In the genomic region with DNA sequence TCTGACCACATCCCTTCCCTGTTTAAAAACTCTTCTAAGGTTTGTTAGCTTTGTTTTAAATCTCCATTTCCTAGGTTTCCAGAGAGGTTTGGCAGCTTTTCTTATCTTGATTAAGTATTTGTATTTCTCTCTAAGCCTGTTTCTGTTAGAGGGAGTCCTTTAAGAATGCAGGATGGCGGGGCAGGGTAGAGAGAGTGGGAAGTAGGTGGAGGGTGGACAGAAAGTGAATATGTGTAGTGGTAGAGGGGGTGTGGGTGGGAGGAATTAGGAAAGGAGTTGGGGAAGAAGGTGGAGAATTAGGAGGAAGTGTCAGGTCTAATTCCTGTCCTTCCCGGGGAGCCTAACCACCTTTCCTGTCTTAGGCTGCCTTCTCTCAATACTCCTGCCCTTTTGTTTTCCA, we compare ENCODE assay signal across 15 cellular contexts. TPM values are rescaled to one million over a fixed set of nuclear protein-coding genes. Genes with fewer than 3 reads are reported as not detected.
DNase-seq lines count a peak whose midpoint lies in the region; ATAC-seq and TF ChIP-seq lines count a peak whose summit lies in the region.
"Had no signal": no experiment of that assay in that cellular context is flagged by ENCODE, and none has a peak within 500 bp of the region (broad histone marks: within the 10 kb centered on the region; RNA-seq: fewer than 3 reads in every experiment).

No MANE protein-coding gene starts in this region.

- H3K9me3 Mint-ChIP-seq in WTC11, result no peaks in the 10 kb centered on the region
- H3K9me3 Mint-ChIP-seq: CD4-positive, alpha-beta memory T cell had no signal

- H4K5ac ChIP-seq in mesendoderm (ENCODE audit: low read length), result no peak overlapping the region

- no peaks in the 10 kb centered on the region for H3K27me3 Mint-ChIP-seq in WTC11 (ENCODE audit: low read depth)

- no peak overlapping the region for H2AFZ ChIP-seq in PC-9

- no CpG with 5 or more reads among the region's 2 CpGs for WGBS in mesendoderm (ENCODE audit: extremely low coverage, insufficient coverage, low lambda C conversion rate)
- 73 to 75% methylated on average over 2 of the region's 2 CpGs for WGBS in esophagus squamous epithelium, 2 donors

- TF ChIP-seq CTCF in HEK293 (tag by site-specific recombination; IDR thresholded peaks at IDR 0.05) (no peak), WTC11 (IDR thresholded peaks at IDR 0.05) (no peak), upper lobe of right lung (IDR thresholded peaks at IDR 0.05) (no peak), PC-9 (conservative IDR thresholded peaks at IDR 0.05) (no peak), esophagus squamous epithelium (IDR thresholded peaks at IDR 0.05) (no peak)

- no peaks in the 10 kb centered on the region for H3F3A ChIP-seq in PC-9 (ENCODE audit: insufficient read depth, low read depth)

- no peak overlapping the region for H3K27ac ChIP-seq in HEK293 (ENCODE audit: extremely low read depth, low read depth, low read length)
- no peak overlapping the region for H3K27ac ChIP-seq in mesendoderm (ENCODE audit: low read depth, low read length)
- H3K27ac ChIP-seq in upper lobe of right lung, result no peak overlapping the region
- H3K27ac ChIP-seq in PC-9, result no peak overlapping the region
- no peak overlapping the region for H3K27ac ChIP-seq in esophagus squamous epithelium

- H3K79me1 ChIP-seq in mesendoderm (ENCODE audit: low read length), result no peaks in the 10 kb centered on the region

- H3K18ac ChIP-seq in mesendoderm (ENCODE audit: low read length), result no peak overlapping the region

- H3K56ac ChIP-seq in mesendoderm (ENCODE audit: low read length), result no peak overlapping the region

- no peak overlapping the region for H3K23ac ChIP-seq in mesendoderm (ENCODE audit: low read length)

- peaks cover 28% of the 10 kb centered on the region for H3K4me1 Mint-ChIP-seq in WTC11

- H3K9me3 ChIP-seq in HEK293 (ENCODE audit: control insufficient read depth, insufficient read depth, low read depth, low read length) (no peaks in the 10 kb centered on the region), upper lobe of right lung (no peaks in the 10 kb centered on the region), PC-9 (ENCODE audit: insufficient read depth, low read depth) (no peaks in the 10 kb centered on the region), esophagus squamous epithelium (no peaks in the 10 kb centered on the region)

- no peak overlapping the region for H2AK5ac ChIP-seq in mesendoderm (ENCODE audit: low read length)

- BruUV-seq in PC-9 (replicated peaks; lab: Mats Ljungman, UMichigan), result no TSS peak

- no peaks in the 10 kb centered on the region for H3K27me3 ChIP-seq in mesendoderm (ENCODE audit: insufficient read depth, low read length, poor library complexity)
- no peaks in the 10 kb centered on the region for H3K27me3 ChIP-seq in upper lobe of right lung
- no peaks in the 10 kb centered on the region for H3K27me3 ChIP-seq in PC-9 (ENCODE audit: insufficient read depth, low read depth)
- no peaks in the 10 kb centered on the region for H3K27me3 ChIP-seq in esophagus squamous epithelium

- no peak overlapping the region for H2BK5ac ChIP-seq in mesendoderm (ENCODE audit: low read length)

- no peaks in the 10 kb centered on the region for H3K36me3 ChIP-seq in HEK293 (ENCODE audit: control insufficient read depth in 2 of 2, insufficient read depth in 1 of 2, low read length in 2 of 2)
- H3K36me3 ChIP-seq in mesendoderm (ENCODE audit: control insufficient read depth, insufficient read depth, low read length), result no peaks in the 10 kb centered on the region
- no peaks in the 10 kb centered on the region for H3K36me3 ChIP-seq in upper lobe of right lung
- H3K36me3 ChIP-seq in PC-9 (ENCODE audit: low read depth), result no peaks in the 10 kb centered on the region
- H3K36me3 ChIP-seq in esophagus squamous epithelium, result no peaks in the 10 kb centered on the region

- no peaks in the 10 kb centered on the region for H3K36me3 Mint-ChIP-seq in WTC11
- H3K36me3 Mint-ChIP-seq: CD4-positive, alpha-beta memory T cell had no signal

- intact Hi-C loops in upper lobe of right lung (cut with DNase I) (no loop called here), PC-9 (cut with micrococcal nuclease; ENCODE audit: unreplicated experiment) (no loop called here), esophagus squamous epithelium (cut with DNase I) (no loop called here)

- H3K9me2 ChIP-seq in PC-9 (ENCODE audit: insufficient read depth), result 0 out of 2 replicates have a peak, but pooled peaks cover 3% of the 10 kb centered on the region

- no peak overlapping the region for H4K8ac ChIP-seq in mesendoderm (ENCODE audit: low read depth, low read length)

- H3K79me2 ChIP-seq in mesendoderm (ENCODE audit: control insufficient read depth, insufficient read depth, low read length) (no peaks in the 10 kb centered on the region), PC-9 (ENCODE audit: low read depth) (no peaks in the 10 kb centered on the region)

- no peak for DNase-seq in WTC11 (ENCODE audit: low spot score)
- DNase-seq in mesendoderm, result peak; percentile 23
- no peak for DNase-seq in upper lobe of right lung
- DNase-seq in PC-9, result no peak
- no peak for DNase-seq in dedifferentiated amniotic fluid mesenchymal stem cell (ENCODE audit: extremely low spot score)
- no peak for DNase-seq in esophagus squamous epithelium (lab: John Stamatoyannopoulos, UW)
- DNase-seq: C1 segment of cervical spinal cord; CD4-positive, alpha-beta memory T cell; DMS79; GOT3; HCEC 1CT; IMR-90 had no signal

- CTCF ChIA-PET in HEK293 (lab: Yijun Ruan, JAX), result no interaction called here
- CTCF ChIA-PET in WTC11 (lab: Charles Lee), result interaction anchor here (0.5 kb wide), 1 partner anchor 28 kb away, joined by 3 read pairs; no protein-coding TSS in a partner anchor
- CTCF ChIA-PET in PC-9 (lab: Charles Lee), result no interaction called here

- H3K4me2 ChIP-seq in mesendoderm (ENCODE audit: low read length) (no peak overlapping the region), PC-9 (no peak overlapping the region)

- no peak overlapping the region for H2BK15ac ChIP-seq in mesendoderm (replicated peaks; ENCODE audit: low read depth)

- H3K4ac ChIP-seq in mesendoderm (ENCODE audit: low read depth, low read length), result no peak overlapping the region

- no peak overlapping the region for H3K9ac ChIP-seq in mesendoderm (ENCODE audit: low read length)

- TF ChIP-seq POLR2A in esophagus squamous epithelium (IDR thresholded peaks at IDR 0.05), result no peak

- H3K4me3 ChIP-seq in HEK293 (ENCODE audit: low read depth, low read length) (no peak overlapping the region), mesendoderm (ENCODE audit: low read length) (no peak overlapping the region), upper lobe of right lung (no peak overlapping the region), PC-9 (no peak overlapping the region), esophagus squamous epithelium (no peak overlapping the region)
- H3K4me3 ChIP-seq: GM12878 had no signal

- ATAC-seq in WTC11 (peak; percentile 48), upper lobe of right lung (peak; percentile 83)
- ATAC-seq: GM12878 had no signal

- H4K20me1 ChIP-seq in PC-9 (ENCODE audit: insufficient read depth), result no peaks in the 10 kb centered on the region

- no peak overlapping the region for H3K4me3 Mint-ChIP-seq in WTC11
- H3K4me3 Mint-ChIP-seq: B cell had no signal

- H3K4me1 ChIP-seq in HEK293 (ENCODE audit: control insufficient read depth, insufficient read depth, low read length) (no peaks in the 10 kb centered on the region), mesendoderm (ENCODE audit: control insufficient read depth, low read depth, low read length) (peaks cover 2% of the 10 kb centered on the region), upper lobe of right lung (peaks cover 10% of the 10 kb centered on the region), PC-9 (replicated peaks; ENCODE audit: insufficient read depth) (no peaks in the 10 kb centered on the region), esophagus squamous epithelium (no peaks in the 10 kb centered on the region)

- H3K27ac Mint-ChIP-seq in WTC11, result no peak overlapping the region
- H3K27ac Mint-ChIP-seq: B cell; CD4-positive, alpha-beta memory T cell had no signal

- no peak overlapping the region for H2BK120ac ChIP-seq in mesendoderm (ENCODE audit: low read depth, low read length)

- POLR2A ChIA-PET in HEK293 (lab: Yijun Ruan, JAX) (no interaction called here), WTC11 (lab: Charles Lee) (interaction anchor here (0.6 kb wide), 1 partner anchor 33 kb away, joined by 8 read pairs; no protein-coding TSS in a partner anchor), PC-9 (lab: Charles Lee; ENCODE audit: unreplicated experiment) (no interaction called here)

TF ChIP-seq in HEK293, 187 proteins besides CTCF, POLR2A, EP300 and RAD21:
- TF ChIP-seq EGR2 (tag by site-specific recombination; IDR thresholded peaks at IDR 0.05; ENCODE audit: low read depth) (peak; percentile 89), HOXC10 (CRISPR knock-in tag; IDR thresholded peaks at IDR 0.05) (no peak), PRDM1 (tag by site-specific recombination; IDR thresholded peaks at IDR 0.05) (peak; percentile 44; the same call in 1 of the 2 replicates), ZFHX2 (tag by site-specific recombination; conservative IDR thresholded peaks at IDR 0.05) (peak; percentile 79)

TF ChIP-seq in WTC11, 78 proteins besides CTCF, POLR2A, EP300 and RAD21:
- TF ChIP-seq ZNF121 (CRISPR knock-in tag; IDR thresholded peaks at IDR 0.05) (no peak), FOXJ3 (CRISPR knock-in tag; IDR thresholded peaks at IDR 0.05; ENCODE audit: borderline replicate concordance) (no peak), JAZF1 (CRISPR knock-in tag; IDR thresholded peaks at IDR 0.05) (no peak)

RNA-seq across cellular contexts. Expression of a gene that starts 21.2 kb away (rescaled TPM):
- 531 to 543 TPM (median 533 TPM) in 3 replicates for total RNA-seq in WTC11 (2021)
- 666 TPM for polyA plus RNA-seq in mesendoderm (2013, experiment 1 of 2)
- 677 TPM for polyA plus RNA-seq in mesendoderm (2013, experiment 2 of 2)
- 137 TPM for total RNA-seq in upper lobe of right lung
- 312 and 339 TPM in 2 replicates for total RNA-seq in PC-9 (2021)
- 100 to 1,000 TPM; 282 to 394 (median 357) TPM for total RNA-seq in esophagus squamous epithelium
